8 cellular contexts compared by ENCODE assay signal in the genomic region with DNA sequence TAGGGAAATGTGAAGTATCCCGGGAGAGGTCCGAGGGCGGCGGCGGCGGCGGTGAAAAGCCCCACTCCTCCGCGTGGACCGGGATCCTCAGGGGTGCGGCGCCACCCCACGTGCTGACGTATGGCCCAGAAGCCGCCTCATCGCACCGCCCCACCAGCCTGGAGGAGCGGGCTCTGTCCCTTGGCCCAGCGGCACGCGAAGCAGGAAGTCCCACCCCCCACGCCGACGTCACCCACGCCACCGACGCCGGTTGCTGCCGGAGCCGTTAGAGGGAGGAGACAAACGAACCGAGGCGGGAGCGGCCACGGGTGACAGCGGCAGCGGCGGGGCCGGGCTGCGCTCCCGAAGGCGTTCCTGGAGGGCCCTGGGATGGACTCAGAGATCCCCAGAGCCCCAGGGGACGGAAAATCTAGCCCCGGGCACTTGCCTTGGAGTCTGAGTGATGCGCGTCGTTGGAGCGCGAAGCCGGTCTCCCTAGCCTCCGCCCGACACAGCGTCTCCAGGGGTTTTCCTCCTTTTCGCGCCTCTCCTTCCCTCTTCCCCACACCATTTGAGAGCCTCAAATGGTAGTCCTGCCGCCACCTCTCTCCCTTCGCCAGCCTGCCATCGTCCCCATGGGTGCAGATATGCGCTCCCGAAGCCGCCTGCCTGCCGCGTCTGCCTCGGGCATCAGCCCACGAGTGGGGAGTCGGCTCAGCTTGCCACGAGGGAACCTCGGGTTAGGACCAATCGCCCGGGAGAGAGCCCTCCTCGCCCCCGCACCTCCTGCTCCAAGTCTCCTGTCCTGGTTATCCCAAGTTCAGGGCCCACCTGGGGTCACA. TPM values are rescaled to one million over a fixed set of nuclear protein-coding genes. Genes with fewer than 3 reads are reported as not detected.
DNase-seq lines count a peak whose midpoint lies in the region; ATAC-seq and TF ChIP-seq lines count a peak whose summit lies in the region.

A gene with protein sequence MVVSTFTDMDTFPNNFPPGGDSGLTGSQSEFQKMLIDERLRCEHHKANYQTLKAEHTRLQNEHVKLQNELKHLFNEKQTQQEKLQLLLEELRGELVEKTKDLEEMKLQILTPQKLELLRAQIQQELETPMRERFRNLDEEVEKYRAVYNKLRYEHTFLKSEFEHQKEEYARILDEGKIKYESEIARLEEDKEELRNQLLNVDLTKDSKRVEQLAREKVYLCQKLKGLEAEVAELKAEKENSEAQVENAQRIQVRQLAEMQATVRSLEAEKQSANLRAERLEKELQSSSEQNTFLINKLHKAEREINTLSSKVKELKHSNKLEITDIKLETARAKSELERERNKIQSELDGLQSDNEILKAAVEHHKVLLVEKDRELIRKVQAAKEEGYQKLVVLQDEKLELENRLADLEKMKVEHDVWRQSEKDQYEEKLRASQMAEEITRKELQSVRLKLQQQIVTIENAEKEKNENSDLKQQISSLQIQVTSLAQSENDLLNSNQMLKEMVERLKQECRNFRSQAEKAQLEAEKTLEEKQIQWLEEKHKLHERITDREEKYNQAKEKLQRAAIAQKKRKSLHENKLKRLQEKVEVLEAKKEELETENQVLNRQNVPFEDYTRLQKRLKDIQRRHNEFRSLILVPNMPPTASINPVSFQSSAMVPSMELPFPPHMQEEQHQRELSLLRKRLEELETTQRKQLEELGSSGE (minus strand): TSS at position 95 of the 821 bp plus-strand sequence. CDS start 47,377 bp downstream, outside the sequence.

- peak within 1 kb of the TSS; percentile 94 for H3K4me3 Mint-ChIP-seq in chondrocyte (ENCODE audit: unreplicated experiment)

- no peaks in the 10 kb centered on the region for H3K9me3 Mint-ChIP-seq in chondrocyte (ENCODE audit: low read depth)

- H3K36me3 Mint-ChIP-seq in chondrocyte (ENCODE audit: low read depth), result no peaks in the 10 kb centered on the region

- no peaks in the 10 kb centered on the region for H3K36me3 ChIP-seq in kidney epithelial cell (ENCODE audit: control insufficient read depth, insufficient read depth, low read length)

- H3K27me3 Mint-ChIP-seq in chondrocyte (ENCODE audit: low read depth), result no peaks in the 10 kb centered on the region

- peak within 1 kb of the TSS; percentile 95 for H3K27ac Mint-ChIP-seq in chondrocyte (ENCODE audit: unreplicated experiment)

- ATAC-seq in GM19043 (IDR thresholded peaks at IDR 0.05; ENCODE audit: low read depth, unreplicated experiment) (peak; percentile 96), HG03378 (IDR thresholded peaks at IDR 0.05; ENCODE audit: unreplicated experiment) (peak; percentile 91)

- H3K4me3 ChIP-seq in AG10803 (ENCODE audit: low read length), result peak within 1 kb of the TSS; percentile 87
- peak within 1 kb of the TSS; percentile 70 for H3K4me3 ChIP-seq in kidney epithelial cell (ENCODE audit: low read depth, low read length)

- peaks cover 22% of the 10 kb centered on the region for H3K4me1 Mint-ChIP-seq in chondrocyte (ENCODE audit: low read depth)

- no peaks in the 10 kb centered on the region for H3K27me3 ChIP-seq in kidney epithelial cell (ENCODE audit: control insufficient read depth, insufficient read depth, low read length)

- TF ChIP-seq CTCF in AG10803 (conservative IDR thresholded peaks at IDR 0.05; ENCODE audit: low read length), result no peak
- TF ChIP-seq CTCF in chondrocyte (IDR thresholded peaks at IDR 0.05), result peak; percentile 6
- no peak for TF ChIP-seq CTCF in kidney epithelial cell (IDR thresholded peaks at IDR 0.05; ENCODE audit: insufficient read depth, low read length, poor library complexity, severe bottlenecking)

- peak; percentile 90 for DNase-seq in AG10803 (ENCODE audit: low read depth)
- peak; percentile 92 for DNase-seq in NCI-H460 (ENCODE audit: extremely low read depth, low read depth)
- DNase-seq in activated CD4-positive, alpha-beta T cell treated with anti-CD3 and anti-CD28 coated beads for 1 hour, result peak; percentile 94
- DNase-seq in chondrocyte (ENCODE audit: low spot score), result peak; percentile 96
- peak; percentile 59 for DNase-seq in kidney epithelial cell (ENCODE audit: low read depth)
- peak; percentile 91 to 96 for DNase-seq in stimulated activated CD4-positive, alpha-beta T cell treated with anti-CD3 and anti-CD28 coated beads, Interleukin-15, amount 100 ng/mL, for 48 hours (ENCODE audit: low read depth in 2 of 2)

RNA-seq across cellular contexts. Expression of the gene that starts here (rescaled TPM):
- 18.7 and 21.1 TPM in 2 replicates for total RNA-seq in NCI-H460 (2014; rRNA removed; shearing (Covaris generic))
- polyA plus RNA-seq in NCI-H460 (2014; cell fraction: nucleus; rRNA removed), result 42.2 and 62.8 TPM in 2 replicates
- total RNA-seq in chondrocyte, result 8.0 to 13.0 TPM (median 9.5 TPM) in 3 replicates
- total RNA-seq in kidney epithelial cell, result 14.8 and 14.9 TPM in 2 replicates

Comparison
In these comparisons a context has a peak if more than half of its experiments do, and no peak if none do; other contexts are left out.
1. Peak in every context shown above with its lines: DNase-seq, ATAC-seq and H3K4me3 ChIP-seq.